ENCODE assay signal across 12 cellular contexts in genomic region chr6:1131285-1132079, GRCh38.
DNase-seq lines count a peak whose midpoint lies in the region; ATAC-seq lines count a peak whose summit lies in the region.
"Had no signal": no experiment of that assay in that cellular context is flagged by ENCODE, and none has a peak within 500 bp of the region (broad histone marks: within the 10 kb centered on the region; RNA-seq: fewer than 3 reads in every experiment).

No MANE protein-coding gene starts in this region.

- no peaks in the 10 kb centered on the region for H3K36me3 ChIP-seq in H7 (replicated peaks; ENCODE audit: control insufficient read depth, insufficient read depth, low read length)

- ATAC-seq in GM19463 (IDR thresholded peaks at IDR 0.05; ENCODE audit: unreplicated experiment) (no peak), HG03159 (IDR thresholded peaks at IDR 0.05; ENCODE audit: unreplicated experiment) (no peak)
- ATAC-seq: CD8-positive, alpha-beta T cell had no signal

- no peaks in the 10 kb centered on the region for H3K27me3 ChIP-seq in H7 (ENCODE audit: control insufficient read depth, insufficient read depth, low read length)

- no peak overlapping the region for H3K4me3 ChIP-seq in H7 (ENCODE audit: insufficient read depth, low read depth, low read length)

- DNase-seq in AG08395 (ENCODE audit: low spot score) = peak; percentile 90
- peak; percentile 26 for DNase-seq in HuH-7 (ENCODE audit: low spot score)
- peak; percentile 97 for DNase-seq in epithelial cell of prostate (ENCODE audit: low read depth, low spot score)
- peak; percentile 66 for DNase-seq in myocyte (ENCODE audit: low read depth)
- DNase-seq in stimulated activated naive CD4-positive, alpha-beta T cell treated with Interleukin-2 at 50 U/mL for 16 hours (lab: John Stamatoyannopoulos, UW) = no peak
- DNase-seq in H7 = no peak
- DNase-seq: CD8-positive, alpha-beta T cell; NCI-H510A; stimulated activated CD4-positive, alpha-beta T cell treated with anti-CD3 and anti-CD28 coated beads, Interleukin-4, amount 100 ng/mL, for 24 hours; T-helper 2 cell had no signal

- peak overlapping the region; percentile 54 for H3K27ac ChIP-seq in epithelial cell of prostate

Comparison
In these comparisons a context has a peak if more than half of its experiments do, and no peak if none do; other contexts are left out.
1. DNase-seq: peak in AG08395 (single experiment), HuH-7 (single experiment), epithelial cell of prostate (single experiment) and myocyte (single experiment); none in stimulated activated naive CD4-positive, alpha-beta T cell treated with Interleukin-2 at 50 U/mL for 16 hours (single experiment) and H7 (single experiment).